8 cellular contexts compared by ENCODE assay signal in the genomic region with DNA sequence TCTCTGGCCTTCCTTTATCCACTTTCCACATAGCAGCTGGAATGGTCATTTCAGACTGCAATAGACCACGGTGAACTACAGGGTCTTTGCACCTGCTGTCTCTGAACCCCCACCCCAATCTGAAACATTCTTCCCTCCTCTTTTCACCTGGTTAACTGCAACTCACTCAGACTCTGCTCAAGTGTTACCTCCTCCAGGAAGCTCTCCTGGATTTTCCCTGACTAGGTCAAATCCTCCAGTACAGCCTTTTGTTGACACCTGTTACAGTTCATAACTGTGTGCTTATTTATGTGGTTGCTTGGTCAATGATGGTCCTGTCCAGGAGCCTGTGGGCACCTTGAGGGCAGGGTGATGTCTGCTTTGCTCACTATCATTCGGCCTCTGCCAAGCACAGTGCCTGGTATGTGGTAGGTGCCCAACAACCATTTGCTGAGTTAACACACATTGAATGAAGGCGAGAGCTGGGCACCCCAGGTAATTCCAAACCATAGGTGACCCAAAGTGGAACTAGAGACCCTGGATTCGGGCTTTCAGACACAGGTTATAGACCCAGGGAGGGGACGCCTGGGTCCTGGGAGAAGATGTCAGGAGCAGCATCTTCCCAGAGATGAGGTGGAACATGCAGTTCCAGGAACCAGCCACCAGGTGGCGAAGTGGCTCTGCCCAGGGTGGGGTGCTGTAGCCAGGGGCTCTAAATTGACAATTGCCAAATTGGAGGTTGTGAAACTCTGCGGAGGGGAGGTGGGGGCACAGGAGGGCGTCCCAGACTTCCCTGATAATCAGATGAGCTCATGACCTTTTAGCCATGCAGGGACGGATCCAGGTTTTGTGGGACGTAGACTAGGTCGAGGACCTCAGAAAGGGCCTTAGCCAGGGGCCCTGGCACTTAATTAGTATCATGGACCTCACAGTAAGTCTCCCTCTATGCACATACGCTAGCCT.
A peak's percentile ranks its signal among the peaks of the same experiment; 100 is the strongest.
DNase-seq lines count a peak whose midpoint lies in the region; ATAC-seq and TF ChIP-seq lines count a peak whose summit lies in the region.

No MANE protein-coding gene starts in this region.

- ATAC-seq in HG03139 (IDR thresholded peaks at IDR 0.05; ENCODE audit: unreplicated experiment): no peak

- peak; percentile 73 for DNase-seq in 8988T
- DNase-seq in NCI-H526 treated with DMSO at 0.1 percent for 48 hours (lab: John Stamatoyannopoulos, UW): peak; percentile 9
- DNase-seq in activated CD8-positive, alpha-beta memory T cell treated with anti-CD3 and anti-CD28 coated beads for 48 hours (ENCODE audit: low read depth in 2 of 3, low spot score in 2 of 3): peak; percentile 4 to 48 (median 43)
- DNase-seq in epidermal melanocyte (ENCODE audit: insufficient read length, low spot score): peak; percentile 75
- peak; percentile 13 for DNase-seq in middle frontal gyrus (ENCODE audit: extremely low spot score, low spot score)
- peak; percentile 21 to 42 for DNase-seq in stimulated activated CD8-positive, alpha-beta memory T cell treated with anti-CD3 and anti-CD28 coated beads, Interleukin-4, amount 100 ng/mL, for 4 hours (ENCODE audit: low read depth in 2 of 2, low spot score in 1 of 2)

- TF ChIP-seq CTCF in GM12874 (IDR thresholded peaks at IDR 0.05; ENCODE audit: insufficient read depth, low read depth, low read length): peak; percentile 95

Comparison
In these comparisons a context has a peak if more than half of its experiments do, and no peak if none do; other contexts are left out.
1. DNase-seq: peak in every context shown above with its lines; median percentile 75 in epidermal melanocyte; 73 in 8988T; 43 in activated CD8-positive, alpha-beta memory T cell treated with anti-CD3 and anti-CD28 coated beads for 48 hours; 32 in stimulated activated CD8-positive, alpha-beta memory T cell treated with anti-CD3 and anti-CD28 coated beads, Interleukin-4, amount 100 ng/mL, for 4 hours; 13 in middle frontal gyrus; 9 in NCI-H526 treated with DMSO at 0.1 percent for 48 hours.